ENCODE assay signal across 1 cellular context in genomic region chr7:99720370-99721128, GRCh38.
TF ChIP-seq lines count a peak whose summit lies in the region.

No MANE protein-coding gene starts in this region.

TF ChIP-seq in HepG2, 621 proteins besides CTCF, POLR2A, EP300 and RAD21 (continued from another document and continues in another):
- TF ChIP-seq TRIM22 (IDR thresholded peaks at IDR 0.05) (no peak), DNMT3B (CRISPR knock-in tag; conservative IDR thresholded peaks at IDR 0.05) (no peak), SUZ12 (IDR thresholded peaks at IDR 0.05; ENCODE audit: low read depth, low read length) (no peak), NCOR1 (IDR thresholded peaks at IDR 0.05; ENCODE audit: borderline replicate concordance, low read length) (peak; percentile 50; the same call in 1 of the 2 replicates), FOXK1 (CRISPR knock-in tag; IDR thresholded peaks at IDR 0.05; ENCODE audit: borderline replicate concordance, low read depth) (peak; percentile 60; the same call in 1 of the 2 replicates), SMAD3 (CRISPR knock-in tag; IDR thresholded peaks at IDR 0.05) (peak; percentile 75; the same call in 1 of the 2 replicates), NR3C1 (CRISPR knock-in tag; IDR thresholded peaks at IDR 0.05) (no peak), ARNT2 (CRISPR knock-in tag; IDR thresholded peaks at IDR 0.05; ENCODE audit: low read depth) (no peak), MAF1 (CRISPR knock-in tag; IDR thresholded peaks at IDR 0.05; ENCODE audit: borderline replicate concordance) (no peak), SP5 (CRISPR knock-in tag; IDR thresholded peaks at IDR 0.05; ENCODE audit: borderline replicate concordance, low read depth) (no peak), ZSCAN21 (CRISPR knock-in tag; IDR thresholded peaks at IDR 0.05; ENCODE audit: borderline replicate concordance) (no peak), ARID4A (CRISPR knock-in tag; IDR thresholded peaks at IDR 0.05; ENCODE audit: borderline replicate concordance) (peak; percentile 41; the same call in 1 of the 2 replicates), POGZ (CRISPR knock-in tag; IDR thresholded peaks at IDR 0.05) (peak; percentile 24), FOXJ3 (CRISPR knock-in tag; IDR thresholded peaks at IDR 0.05; ENCODE audit: borderline replicate concordance) (peak; percentile 81; the same call in 1 of the 2 replicates), SMYD3 (CRISPR knock-in tag; IDR thresholded peaks at IDR 0.05) (0 out of 2 replicates have a peak, but pooled peaks have one; percentile 40), ZNF615 (CRISPR knock-in tag; IDR thresholded peaks at IDR 0.05; ENCODE audit: borderline replicate concordance) (no peak), SOX13 (IDR thresholded peaks at IDR 0.05) (no peak), SOX13 (CRISPR knock-in tag; conservative IDR thresholded peaks at IDR 0.05 in 1 of 2, IDR thresholded peaks at IDR 0.05 in 1 of 2) (peak in 1 of 2 experiments; percentile 68; a peak in 2 of 4 replicates), SOX5 (CRISPR knock-in tag; IDR thresholded peaks at IDR 0.05; ENCODE audit: borderline replicate concordance) (peak; percentile 73; the same call in 1 of the 2 replicates), ZFP62 (CRISPR knock-in tag; IDR thresholded peaks at IDR 0.05) (no peak), ZNF770 (CRISPR knock-in tag; IDR thresholded peaks at IDR 0.05) (no peak), ZNF136 (CRISPR knock-in tag; IDR thresholded peaks at IDR 0.05; ENCODE audit: low read depth) (no peak), ZFP36L2 (CRISPR knock-in tag; IDR thresholded peaks at IDR 0.05) (no peak), CREM (IDR thresholded peaks at IDR 0.05) (peak; percentile 39; the same call in 1 of the 2 replicates), CREM (CRISPR knock-in tag; IDR thresholded peaks at IDR 0.05) (no peak), ZNF512B (CRISPR knock-in tag; IDR thresholded peaks at IDR 0.05; ENCODE audit: borderline replicate concordance) (0 out of 2 replicates have a peak, but pooled peaks have one; percentile 38), MLX (CRISPR knock-in tag; IDR thresholded peaks at IDR 0.05) (peak; percentile 19; the same call in 1 of the 2 replicates), NFKBIZ (CRISPR knock-in tag; IDR thresholded peaks at IDR 0.05) (0 out of 2 replicates have a peak, but pooled peaks have one; percentile 49), ASH2L (IDR thresholded peaks at IDR 0.05; ENCODE audit: insufficient read length, low read depth, low read length) (peak; percentile 27), FOXA1 (IDR thresholded peaks at IDR 0.05) (no peak), FOXA1 (CRISPR knock-in tag; IDR thresholded peaks at IDR 0.05) (peak; percentile 57), TARDBP (CRISPR knock-in tag; IDR thresholded peaks at IDR 0.05) (peak; percentile 64; the same call in 1 of the 2 replicates), ZBED4 (CRISPR knock-in tag; IDR thresholded peaks at IDR 0.05; ENCODE audit: borderline replicate concordance) (peak; percentile 39; the same call in 1 of the 2 replicates), ZNF792 (CRISPR knock-in tag; IDR thresholded peaks at IDR 0.05) (peak; percentile 78; the same call in 1 of the 2 replicates), TFDP1 (CRISPR knock-in tag; IDR thresholded peaks at IDR 0.05; ENCODE audit: borderline replicate concordance) (no peak), SIX1 (CRISPR knock-in tag; IDR thresholded peaks at IDR 0.05; ENCODE audit: borderline replicate concordance) (no peak), NRL (CRISPR knock-in tag; IDR thresholded peaks at IDR 0.05; ENCODE audit: borderline replicate concordance) (no peak), HMG20A (CRISPR knock-in tag; IDR thresholded peaks at IDR 0.05; ENCODE audit: borderline replicate concordance) (peak; percentile 78; the same call in 1 of the 2 replicates), ZNF550 (CRISPR knock-in tag; IDR thresholded peaks at IDR 0.05; ENCODE audit: borderline replicate concordance) (no peak), HNF4G (IDR thresholded peaks at IDR 0.05; ENCODE audit: borderline replicate concordance, low read depth, low read length) (peak; percentile 73), HNF4G (CRISPR knock-in tag; IDR thresholded peaks at IDR 0.05; ENCODE audit: borderline replicate concordance, low read depth) (no peak), HOMEZ (CRISPR knock-in tag; IDR thresholded peaks at IDR 0.05; ENCODE audit: low read depth) (peak; percentile 72; the same call in 1 of the 2 replicates)
